ENCODE assay signal across 2 cellular contexts in genomic region chr4:185099940-185100339, GRCh38.
A peak's percentile ranks its signal among the peaks of the same experiment; 100 is the strongest.
TF ChIP-seq lines count a peak whose summit lies in the region.

No MANE protein-coding gene starts in this region.

TF ChIP-seq in HepG2, 621 proteins besides CTCF, POLR2A, EP300 and RAD21:
- TF ChIP-seq ZNF263 (CRISPR knock-in tag; IDR thresholded peaks at IDR 0.05) = peak; percentile 54; the same call in 1 of the 2 replicates
- no peak for TF ChIP-seq ZNF510 (CRISPR knock-in tag; IDR thresholded peaks at IDR 0.05; ENCODE audit: low read depth)

TF ChIP-seq in H1, 55 proteins besides CTCF, POLR2A, EP300 and RAD21:
- TF ChIP-seq TCF12 (IDR thresholded peaks at IDR 0.05; ENCODE audit: low read depth, low read length) = no peak
- TF ChIP-seq RBBP5 (IDR thresholded peaks at IDR 0.05; ENCODE audit: borderline replicate concordance, low read depth, low read length) = no peak
- TF ChIP-seq MAX (IDR thresholded peaks at IDR 0.05) = no peak
- no peak for TF ChIP-seq SIN3A (conservative IDR thresholded peaks at IDR 0.05 in 1 of 2, IDR thresholded peaks at IDR 0.05 in 1 of 2; ENCODE audit: low read depth in 1 of 2, low read length in 2 of 2)
- no peak for TF ChIP-seq JUND (IDR thresholded peaks at IDR 0.05; ENCODE audit: low read length)
- TF ChIP-seq SIX5 (IDR thresholded peaks at IDR 0.05; ENCODE audit: low read depth, low read length) = no peak
- TF ChIP-seq SIRT6 (IDR thresholded peaks at IDR 0.05; ENCODE audit: low read length) = no peak
- no peak for TF ChIP-seq SRF (IDR thresholded peaks at IDR 0.05; ENCODE audit: low read depth, low read length)
- no peak for TF ChIP-seq EZH2 (IDR thresholded peaks at IDR 0.05; ENCODE audit: low read depth, low read length, severe bottlenecking)
- no peak for TF ChIP-seq ATF3 (IDR thresholded peaks at IDR 0.05; ENCODE audit: insufficient read depth, low read depth, low read length)
- no peak for TF ChIP-seq BCL11A (IDR thresholded peaks at IDR 0.05; ENCODE audit: low read depth in 2 of 2, low read length in 2 of 2)
